ENCODE assay signal across 2 cellular contexts in the genomic region with DNA sequence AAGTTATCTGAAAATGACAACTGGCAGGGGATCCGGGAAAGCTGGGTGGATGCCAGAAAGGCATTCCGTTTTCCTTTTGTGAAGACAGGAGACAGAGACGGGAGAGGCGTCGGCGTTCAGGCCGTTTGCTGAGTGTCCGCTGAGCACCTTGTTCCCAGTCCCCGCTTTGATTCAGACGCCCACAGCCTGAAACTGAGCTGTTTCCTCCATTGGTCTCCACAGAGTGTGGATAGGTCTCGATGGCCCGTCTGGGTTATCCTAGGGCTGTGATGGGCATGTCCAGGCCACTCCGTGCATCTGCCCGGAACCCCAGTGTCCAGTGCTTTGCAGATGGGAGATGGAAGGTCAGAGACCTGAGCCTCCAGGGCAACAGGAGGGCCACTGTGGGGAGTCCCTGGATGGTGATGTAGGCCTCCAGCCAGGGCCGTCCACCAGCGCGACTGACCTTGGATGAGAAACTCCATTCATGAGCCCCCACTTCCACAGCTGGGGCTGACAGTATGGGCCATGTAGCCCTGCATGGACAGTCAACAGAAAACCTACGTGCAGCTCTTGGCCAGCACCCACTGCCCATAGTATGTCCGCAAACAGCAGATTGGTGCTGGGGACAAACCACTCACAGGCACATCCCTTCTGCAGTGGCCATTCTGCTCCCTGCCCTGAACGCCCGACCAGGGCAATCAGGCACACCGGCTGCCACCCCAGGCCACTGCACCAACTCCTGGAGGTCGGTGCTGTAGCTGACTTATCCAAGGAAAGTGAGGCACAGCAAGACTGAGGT.
TF ChIP-seq lines count a peak whose summit lies in the region.

No MANE protein-coding gene starts in this region.

TF ChIP-seq in liver, 16 proteins besides CTCF, POLR2A, EP300 and RAD21:
- TF ChIP-seq HNF4A (conservative IDR thresholded peaks at IDR 0.05) = no peak

TF ChIP-seq in HepG2, 621 proteins besides CTCF, POLR2A, EP300 and RAD21:
- TF ChIP-seq HNRNPL (IDR thresholded peaks at IDR 0.05; ENCODE audit: low read depth, low read length) = no peak
- TF ChIP-seq PPARG (CRISPR knock-in tag; conservative IDR thresholded peaks at IDR 0.05) = no peak
- TF ChIP-seq SMAD9 (CRISPR knock-in tag; IDR thresholded peaks at IDR 0.05) = no peak
- TF ChIP-seq, protein P1, sequence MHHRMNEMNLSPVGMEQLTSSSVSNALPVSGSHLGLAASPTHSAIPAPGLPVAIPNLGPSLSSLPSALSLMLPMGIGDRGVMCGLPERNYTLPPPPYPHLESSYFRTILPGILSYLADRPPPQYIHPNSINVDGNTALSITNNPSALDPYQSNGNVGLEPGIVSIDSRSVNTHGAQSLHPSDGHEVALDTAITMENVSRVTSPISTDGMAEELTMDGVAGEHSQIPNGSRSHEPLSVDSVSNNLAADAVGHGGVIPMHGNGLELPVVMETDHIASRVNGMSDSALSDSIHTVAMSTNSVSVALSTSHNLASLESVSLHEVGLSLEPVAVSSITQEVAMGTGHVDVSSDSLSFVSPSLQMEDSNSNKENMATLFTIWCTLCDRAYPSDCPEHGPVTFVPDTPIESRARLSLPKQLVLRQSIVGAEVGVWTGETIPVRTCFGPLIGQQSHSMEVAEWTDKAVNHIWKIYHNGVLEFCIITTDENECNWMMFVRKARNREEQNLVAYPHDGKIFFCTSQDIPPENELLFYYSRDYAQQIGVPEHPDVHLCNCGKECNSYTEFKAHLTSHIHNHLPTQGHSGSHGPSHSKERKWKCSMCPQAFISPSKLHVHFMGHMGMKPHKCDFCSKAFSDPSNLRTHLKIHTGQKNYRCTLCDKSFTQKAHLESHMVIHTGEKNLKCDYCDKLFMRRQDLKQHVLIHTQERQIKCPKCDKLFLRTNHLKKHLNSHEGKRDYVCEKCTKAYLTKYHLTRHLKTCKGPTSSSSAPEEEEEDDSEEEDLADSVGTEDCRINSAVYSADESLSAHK (CRISPR knock-in tag; IDR thresholded peaks at IDR 0.05; ENCODE audit: borderline replicate concordance) = no peak
- TF ChIP-seq, protein P2, sequence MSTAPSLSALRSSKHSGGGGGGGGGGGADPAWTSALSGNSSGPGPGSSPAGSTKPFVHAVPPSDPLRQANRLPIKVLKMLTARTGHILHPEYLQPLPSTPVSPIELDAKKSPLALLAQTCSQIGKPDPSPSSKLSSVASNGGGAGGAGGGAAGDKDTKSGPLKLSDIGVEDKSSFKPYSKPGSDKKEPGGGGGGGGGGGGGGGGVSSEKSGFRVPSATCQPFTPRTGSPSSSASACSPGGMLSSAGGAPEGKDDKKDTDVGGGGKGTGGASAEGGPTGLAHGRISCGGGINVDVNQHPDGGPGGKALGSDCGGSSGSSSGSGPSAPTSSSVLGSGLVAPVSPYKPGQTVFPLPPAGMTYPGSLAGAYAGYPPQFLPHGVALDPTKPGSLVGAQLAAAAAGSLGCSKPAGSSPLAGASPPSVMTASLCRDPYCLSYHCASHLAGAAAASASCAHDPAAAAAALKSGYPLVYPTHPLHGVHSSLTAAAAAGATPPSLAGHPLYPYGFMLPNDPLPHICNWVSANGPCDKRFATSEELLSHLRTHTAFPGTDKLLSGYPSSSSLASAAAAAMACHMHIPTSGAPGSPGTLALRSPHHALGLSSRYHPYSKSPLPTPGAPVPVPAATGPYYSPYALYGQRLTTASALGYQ (CRISPR knock-in tag; IDR thresholded peaks at IDR 0.05) = no peak
- TF ChIP-seq NFRKB (IDR thresholded peaks at IDR 0.05) = no peak
- TF ChIP-seq, protein P3, sequence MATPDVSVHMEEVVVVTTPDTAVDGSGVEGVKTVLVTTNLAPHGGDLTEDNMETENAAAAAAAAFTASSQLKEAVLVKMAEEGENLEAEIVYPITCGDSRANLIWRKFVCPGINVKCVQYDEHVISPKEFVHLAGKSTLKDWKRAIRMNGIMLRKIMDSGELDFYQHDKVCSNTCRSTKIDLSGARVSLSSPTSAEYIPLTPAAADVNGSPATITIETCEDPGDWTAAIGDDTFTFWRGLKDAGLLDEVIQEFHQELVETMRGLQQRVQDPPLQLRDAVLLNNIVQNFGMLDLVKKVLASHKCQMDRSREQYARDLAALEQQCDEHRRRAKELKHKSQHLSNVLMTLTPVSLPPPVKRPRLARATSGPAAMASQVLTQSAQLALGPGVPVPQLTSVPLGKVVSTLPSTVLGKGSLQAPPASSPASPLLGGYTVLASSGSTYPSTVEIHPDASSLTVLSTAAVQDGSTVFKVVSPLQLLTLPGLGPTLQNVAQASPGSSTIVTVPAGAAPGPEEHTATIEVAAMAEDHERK (CRISPR knock-in tag; IDR thresholded peaks at IDR 0.05; ENCODE audit: low read depth) = no peak
- no peak for TF ChIP-seq U2AF1 (optimal IDR thresholded peaks at IDR 0.05; ENCODE audit: low read depth, low read length)
- TF ChIP-seq SIX1 (CRISPR knock-in tag; IDR thresholded peaks at IDR 0.05; ENCODE audit: borderline replicate concordance) = no peak
- TF ChIP-seq SNAPC2 (CRISPR knock-in tag; IDR thresholded peaks at IDR 0.05) = no peak
- TF ChIP-seq, protein P4, sequence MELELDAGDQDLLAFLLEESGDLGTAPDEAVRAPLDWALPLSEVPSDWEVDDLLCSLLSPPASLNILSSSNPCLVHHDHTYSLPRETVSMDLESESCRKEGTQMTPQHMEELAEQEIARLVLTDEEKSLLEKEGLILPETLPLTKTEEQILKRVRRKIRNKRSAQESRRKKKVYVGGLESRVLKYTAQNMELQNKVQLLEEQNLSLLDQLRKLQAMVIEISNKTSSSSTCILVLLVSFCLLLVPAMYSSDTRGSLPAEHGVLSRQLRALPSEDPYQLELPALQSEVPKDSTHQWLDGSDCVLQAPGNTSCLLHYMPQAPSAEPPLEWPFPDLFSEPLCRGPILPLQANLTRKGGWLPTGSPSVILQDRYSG (CRISPR knock-in tag; IDR thresholded peaks at IDR 0.05) = no peak
- no peak for TF ChIP-seq SMARCC2 (IDR thresholded peaks at IDR 0.05)
- no peak for TF ChIP-seq NCOA1 (CRISPR knock-in tag; IDR thresholded peaks at IDR 0.05)
- no peak for TF ChIP-seq ZNF264 (CRISPR knock-in tag; IDR thresholded peaks at IDR 0.05)
- TF ChIP-seq, protein P5, sequence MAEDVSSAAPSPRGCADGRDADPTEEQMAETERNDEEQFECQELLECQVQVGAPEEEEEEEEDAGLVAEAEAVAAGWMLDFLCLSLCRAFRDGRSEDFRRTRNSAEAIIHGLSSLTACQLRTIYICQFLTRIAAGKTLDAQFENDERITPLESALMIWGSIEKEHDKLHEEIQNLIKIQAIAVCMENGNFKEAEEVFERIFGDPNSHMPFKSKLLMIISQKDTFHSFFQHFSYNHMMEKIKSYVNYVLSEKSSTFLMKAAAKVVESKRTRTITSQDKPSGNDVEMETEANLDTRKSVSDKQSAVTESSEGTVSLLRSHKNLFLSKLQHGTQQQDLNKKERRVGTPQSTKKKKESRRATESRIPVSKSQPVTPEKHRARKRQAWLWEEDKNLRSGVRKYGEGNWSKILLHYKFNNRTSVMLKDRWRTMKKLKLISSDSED (CRISPR knock-in tag; IDR thresholded peaks at IDR 0.05) = no peak
- no peak for TF ChIP-seq AGO2 (optimal IDR thresholded peaks at IDR 0.05; ENCODE audit: low read depth, low read length)
- TF ChIP-seq, protein P6, sequence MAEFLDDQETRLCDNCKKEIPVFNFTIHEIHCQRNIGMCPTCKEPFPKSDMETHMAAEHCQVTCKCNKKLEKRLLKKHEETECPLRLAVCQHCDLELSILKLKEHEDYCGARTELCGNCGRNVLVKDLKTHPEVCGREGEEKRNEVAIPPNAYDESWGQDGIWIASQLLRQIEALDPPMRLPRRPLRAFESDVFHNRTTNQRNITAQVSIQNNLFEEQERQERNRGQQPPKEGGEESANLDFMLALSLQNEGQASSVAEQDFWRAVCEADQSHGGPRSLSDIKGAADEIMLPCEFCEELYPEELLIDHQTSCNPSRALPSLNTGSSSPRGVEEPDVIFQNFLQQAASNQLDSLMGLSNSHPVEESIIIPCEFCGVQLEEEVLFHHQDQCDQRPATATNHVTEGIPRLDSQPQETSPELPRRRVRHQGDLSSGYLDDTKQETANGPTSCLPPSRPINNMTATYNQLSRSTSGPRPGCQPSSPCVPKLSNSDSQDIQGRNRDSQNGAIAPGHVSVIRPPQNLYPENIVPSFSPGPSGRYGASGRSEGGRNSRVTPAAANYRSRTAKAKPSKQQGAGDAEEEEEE (CRISPR knock-in tag; IDR thresholded peaks at IDR 0.05; ENCODE audit: borderline replicate concordance) = no peak
- TF ChIP-seq SRSF9 (IDR thresholded peaks at IDR 0.05; ENCODE audit: borderline replicate concordance, insufficient read depth, low read depth, low read length, poor library complexity, severe bottlenecking) = no peak
- TF ChIP-seq SP140L (CRISPR knock-in tag; IDR thresholded peaks at IDR 0.05; ENCODE audit: borderline replicate concordance) = no peak
